5 cellular contexts compared by ENCODE assay signal in the genomic region with DNA sequence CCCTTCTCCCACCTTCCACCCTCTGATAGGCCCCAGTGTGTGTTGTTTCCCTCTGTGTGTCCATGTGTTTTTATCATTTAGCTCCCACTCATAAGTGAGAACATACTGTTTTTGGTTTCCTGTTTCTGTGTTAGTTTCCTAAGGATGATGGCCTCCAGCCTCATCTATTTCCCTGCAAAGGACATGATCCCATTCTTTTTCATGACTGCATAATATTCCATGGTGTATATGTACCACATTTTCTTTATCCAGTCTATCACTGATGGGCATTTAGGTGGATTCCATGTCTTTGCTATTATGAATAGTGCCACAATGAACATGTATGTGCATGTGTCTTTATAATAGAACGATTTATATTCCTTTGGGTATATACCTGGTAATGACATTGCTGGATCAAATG. TPM values are rescaled to one million over a fixed set of nuclear protein-coding genes. Genes with fewer than 3 reads are reported as not detected.
"Had no signal": no experiment of that assay in that cellular context is flagged by ENCODE, and none has a peak within 500 bp of the region (broad histone marks: within the 10 kb centered on the region; RNA-seq: fewer than 3 reads in every experiment).

No MANE protein-coding gene starts in this region.

RNA-seq across cellular contexts. Expression of a gene that starts 6.1 kb away (rescaled TPM):
- total RNA-seq: HepG2, HT-29, HT1080, IMR-90 had no signal
- polyA plus RNA-seq: HepG2, IgD-negative memory B cell, IMR-90 had no signal

RNA-seq across cellular contexts. Expression of a gene that starts 41.6 kb away (rescaled TPM):
- total RNA-seq: HepG2, HT-29, IMR-90 had no signal
- polyA plus RNA-seq: HepG2 had no signal
